ENCODE assay signal across 3 cellular contexts in the genomic region with DNA sequence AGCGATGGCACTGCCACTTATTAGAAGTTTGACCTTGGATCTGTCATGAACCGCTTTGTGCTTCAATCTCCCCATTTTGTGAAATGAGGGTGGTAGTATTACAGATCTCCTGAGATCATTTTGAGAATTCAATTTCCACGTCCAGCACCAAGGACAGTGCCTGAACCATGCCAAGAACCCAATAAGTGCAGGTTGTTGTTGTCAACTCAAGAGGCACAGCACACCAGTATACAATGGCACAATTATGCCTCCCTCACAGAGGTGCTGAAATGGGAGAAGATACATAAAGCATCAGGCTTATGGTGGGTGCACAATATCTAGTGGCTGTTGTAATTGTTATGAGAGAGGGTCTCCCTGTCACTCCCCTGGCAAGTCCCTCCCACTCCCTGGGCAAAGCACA.
A peak's percentile ranks its signal among the peaks of the same experiment; 100 is the strongest.
TF ChIP-seq lines count a peak whose summit lies in the region.

No MANE protein-coding gene starts in this region.

TF ChIP-seq in SK-N-SH, 30 proteins besides CTCF, POLR2A, EP300 and RAD21:
- TF ChIP-seq, protein P1, sequence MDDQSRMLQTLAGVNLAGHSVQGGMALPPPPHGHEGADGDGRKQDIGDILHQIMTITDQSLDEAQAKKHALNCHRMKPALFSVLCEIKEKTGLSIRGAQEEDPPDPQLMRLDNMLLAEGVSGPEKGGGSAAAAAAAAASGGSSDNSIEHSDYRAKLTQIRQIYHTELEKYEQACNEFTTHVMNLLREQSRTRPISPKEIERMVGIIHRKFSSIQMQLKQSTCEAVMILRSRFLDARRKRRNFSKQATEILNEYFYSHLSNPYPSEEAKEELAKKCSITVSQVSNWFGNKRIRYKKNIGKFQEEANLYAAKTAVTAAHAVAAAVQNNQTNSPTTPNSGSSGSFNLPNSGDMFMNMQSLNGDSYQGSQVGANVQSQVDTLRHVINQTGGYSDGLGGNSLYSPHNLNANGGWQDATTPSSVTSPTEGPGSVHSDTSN (IDR thresholded peaks at IDR 0.05), result no peak
- TF ChIP-seq, protein P2, sequence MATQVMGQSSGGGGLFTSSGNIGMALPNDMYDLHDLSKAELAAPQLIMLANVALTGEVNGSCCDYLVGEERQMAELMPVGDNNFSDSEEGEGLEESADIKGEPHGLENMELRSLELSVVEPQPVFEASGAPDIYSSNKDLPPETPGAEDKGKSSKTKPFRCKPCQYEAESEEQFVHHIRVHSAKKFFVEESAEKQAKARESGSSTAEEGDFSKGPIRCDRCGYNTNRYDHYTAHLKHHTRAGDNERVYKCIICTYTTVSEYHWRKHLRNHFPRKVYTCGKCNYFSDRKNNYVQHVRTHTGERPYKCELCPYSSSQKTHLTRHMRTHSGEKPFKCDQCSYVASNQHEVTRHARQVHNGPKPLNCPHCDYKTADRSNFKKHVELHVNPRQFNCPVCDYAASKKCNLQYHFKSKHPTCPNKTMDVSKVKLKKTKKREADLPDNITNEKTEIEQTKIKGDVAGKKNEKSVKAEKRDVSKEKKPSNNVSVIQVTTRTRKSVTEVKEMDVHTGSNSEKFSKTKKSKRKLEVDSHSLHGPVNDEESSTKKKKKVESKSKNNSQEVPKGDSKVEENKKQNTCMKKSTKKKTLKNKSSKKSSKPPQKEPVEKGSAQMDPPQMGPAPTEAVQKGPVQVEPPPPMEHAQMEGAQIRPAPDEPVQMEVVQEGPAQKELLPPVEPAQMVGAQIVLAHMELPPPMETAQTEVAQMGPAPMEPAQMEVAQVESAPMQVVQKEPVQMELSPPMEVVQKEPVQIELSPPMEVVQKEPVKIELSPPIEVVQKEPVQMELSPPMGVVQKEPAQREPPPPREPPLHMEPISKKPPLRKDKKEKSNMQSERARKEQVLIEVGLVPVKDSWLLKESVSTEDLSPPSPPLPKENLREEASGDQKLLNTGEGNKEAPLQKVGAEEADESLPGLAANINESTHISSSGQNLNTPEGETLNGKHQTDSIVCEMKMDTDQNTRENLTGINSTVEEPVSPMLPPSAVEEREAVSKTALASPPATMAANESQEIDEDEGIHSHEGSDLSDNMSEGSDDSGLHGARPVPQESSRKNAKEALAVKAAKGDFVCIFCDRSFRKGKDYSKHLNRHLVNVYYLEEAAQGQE (IDR thresholded peaks at IDR 0.05; ENCODE audit: low read depth, low read length), result peak; percentile 92
TF ChIP-seq in SK-N-SH: peak in this region for 1.

TF ChIP-seq in SK-N-SH treated with all-trans-retinoic acid at 6 μM for 48 hours, 23 proteins besides CTCF, POLR2A, EP300 and RAD21 (continues in another document):
- TF ChIP-seq, protein P3, sequence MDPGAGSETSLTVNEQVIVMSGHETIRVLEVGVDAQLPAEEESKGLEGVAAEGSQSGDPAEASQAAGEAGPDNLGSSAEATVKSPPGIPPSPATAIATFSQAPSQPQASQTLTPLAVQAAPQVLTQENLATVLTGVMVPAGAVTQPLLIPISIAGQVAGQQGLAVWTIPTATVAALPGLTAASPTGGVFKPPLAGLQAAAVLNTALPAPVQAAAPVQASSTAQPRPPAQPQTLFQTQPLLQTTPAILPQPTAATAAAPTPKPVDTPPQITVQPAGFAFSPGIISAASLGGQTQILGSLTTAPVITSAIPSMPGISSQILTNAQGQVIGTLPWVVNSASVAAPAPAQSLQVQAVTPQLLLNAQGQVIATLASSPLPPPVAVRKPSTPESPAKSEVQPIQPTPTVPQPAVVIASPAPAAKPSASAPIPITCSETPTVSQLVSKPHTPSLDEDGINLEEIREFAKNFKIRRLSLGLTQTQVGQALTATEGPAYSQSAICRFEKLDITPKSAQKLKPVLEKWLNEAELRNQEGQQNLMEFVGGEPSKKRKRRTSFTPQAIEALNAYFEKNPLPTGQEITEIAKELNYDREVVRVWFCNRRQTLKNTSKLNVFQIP (CRISPR knock-in tag; IDR thresholded peaks at IDR 0.05; ENCODE audit: borderline replicate concordance, low read depth), result no peak
- TF ChIP-seq PPARA (CRISPR knock-in tag; IDR thresholded peaks at IDR 0.05; ENCODE audit: borderline replicate concordance), result no peak
- no peak for TF ChIP-seq ZNF8 (CRISPR knock-in tag; IDR thresholded peaks at IDR 0.05)
- no peak for TF ChIP-seq OSR1 (CRISPR knock-in tag; IDR thresholded peaks at IDR 0.05)
- no peak for TF ChIP-seq CSDC2 (CRISPR knock-in tag; IDR thresholded peaks at IDR 0.05)
- TF ChIP-seq ESRRG (CRISPR knock-in tag; IDR thresholded peaks at IDR 0.05), result no peak
- no peak for TF ChIP-seq ZNF565 (CRISPR knock-in tag; conservative IDR thresholded peaks at IDR 0.05; ENCODE audit: low read depth)
- no peak for TF ChIP-seq TCF4 (CRISPR knock-in tag; IDR thresholded peaks at IDR 0.05; ENCODE audit: borderline replicate concordance)
- TF ChIP-seq, protein P4, sequence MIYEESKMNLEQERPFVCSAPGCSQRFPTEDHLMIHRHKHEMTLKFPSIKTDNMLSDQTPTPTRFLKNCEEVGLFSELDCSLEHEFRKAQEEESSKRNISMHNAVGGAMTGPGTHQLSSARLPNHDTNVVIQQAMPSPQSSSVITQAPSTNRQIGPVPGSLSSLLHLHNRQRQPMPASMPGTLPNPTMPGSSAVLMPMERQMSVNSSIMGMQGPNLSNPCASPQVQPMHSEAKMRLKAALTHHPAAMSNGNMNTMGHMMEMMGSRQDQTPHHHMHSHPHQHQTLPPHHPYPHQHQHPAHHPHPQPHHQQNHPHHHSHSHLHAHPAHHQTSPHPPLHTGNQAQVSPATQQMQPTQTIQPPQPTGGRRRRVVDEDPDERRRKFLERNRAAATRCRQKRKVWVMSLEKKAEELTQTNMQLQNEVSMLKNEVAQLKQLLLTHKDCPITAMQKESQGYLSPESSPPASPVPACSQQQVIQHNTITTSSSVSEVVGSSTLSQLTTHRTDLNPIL (CRISPR knock-in tag; IDR thresholded peaks at IDR 0.05; ENCODE audit: low read depth), result no peak
- TF ChIP-seq, protein P5, sequence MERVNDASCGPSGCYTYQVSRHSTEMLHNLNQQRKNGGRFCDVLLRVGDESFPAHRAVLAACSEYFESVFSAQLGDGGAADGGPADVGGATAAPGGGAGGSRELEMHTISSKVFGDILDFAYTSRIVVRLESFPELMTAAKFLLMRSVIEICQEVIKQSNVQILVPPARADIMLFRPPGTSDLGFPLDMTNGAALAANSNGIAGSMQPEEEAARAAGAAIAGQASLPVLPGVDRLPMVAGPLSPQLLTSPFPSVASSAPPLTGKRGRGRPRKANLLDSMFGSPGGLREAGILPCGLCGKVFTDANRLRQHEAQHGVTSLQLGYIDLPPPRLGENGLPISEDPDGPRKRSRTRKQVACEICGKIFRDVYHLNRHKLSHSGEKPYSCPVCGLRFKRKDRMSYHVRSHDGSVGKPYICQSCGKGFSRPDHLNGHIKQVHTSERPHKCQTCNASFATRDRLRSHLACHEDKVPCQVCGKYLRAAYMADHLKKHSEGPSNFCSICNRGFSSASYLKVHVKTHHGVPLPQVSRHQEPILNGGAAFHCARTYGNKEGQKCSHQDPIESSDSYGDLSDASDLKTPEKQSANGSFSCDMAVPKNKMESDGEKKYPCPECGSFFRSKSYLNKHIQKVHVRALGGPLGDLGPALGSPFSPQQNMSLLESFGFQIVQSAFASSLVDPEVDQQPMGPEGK (CRISPR knock-in tag; IDR thresholded peaks at IDR 0.05; ENCODE audit: borderline replicate concordance), result no peak
- TF ChIP-seq RARB (CRISPR knock-in tag; IDR thresholded peaks at IDR 0.05), result no peak
- no peak for TF ChIP-seq SNAI2 (CRISPR knock-in tag; IDR thresholded peaks at IDR 0.05)
- TF ChIP-seq ARNTL (CRISPR knock-in tag; IDR thresholded peaks at IDR 0.05; ENCODE audit: borderline replicate concordance, low read depth), result no peak
- TF ChIP-seq, protein P6, sequence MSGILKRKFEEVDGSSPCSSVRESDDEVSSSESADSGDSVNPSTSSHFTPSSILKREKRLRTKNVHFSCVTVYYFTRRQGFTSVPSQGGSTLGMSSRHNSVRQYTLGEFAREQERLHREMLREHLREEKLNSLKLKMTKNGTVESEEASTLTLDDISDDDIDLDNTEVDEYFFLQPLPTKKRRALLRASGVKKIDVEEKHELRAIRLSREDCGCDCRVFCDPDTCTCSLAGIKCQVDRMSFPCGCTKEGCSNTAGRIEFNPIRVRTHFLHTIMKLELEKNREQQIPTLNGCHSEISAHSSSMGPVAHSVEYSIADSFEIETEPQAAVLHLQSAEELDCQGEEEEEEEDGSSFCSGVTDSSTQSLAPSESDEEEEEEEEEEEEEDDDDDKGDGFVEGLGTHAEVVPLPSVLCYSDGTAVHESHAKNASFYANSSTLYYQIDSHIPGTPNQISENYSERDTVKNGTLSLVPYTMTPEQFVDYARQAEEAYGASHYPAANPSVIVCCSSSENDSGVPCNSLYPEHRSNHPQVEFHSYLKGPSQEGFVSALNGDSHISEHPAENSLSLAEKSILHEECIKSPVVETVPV (CRISPR knock-in tag; IDR thresholded peaks at IDR 0.05), result no peak
- no peak for TF ChIP-seq TOX (CRISPR knock-in tag; IDR thresholded peaks at IDR 0.05; ENCODE audit: borderline replicate concordance)

TF ChIP-seq in GM12878, 131 proteins besides CTCF, POLR2A, EP300 and RAD21:
- TF ChIP-seq, protein P2 (IDR thresholded peaks at IDR 0.05; ENCODE audit: low read depth, low read length), result peak; percentile 74; the same call in 1 of the 2 replicates
- no peak for TF ChIP-seq ZBED1 (IDR thresholded peaks at IDR 0.05; ENCODE audit: borderline replicate concordance)
TF ChIP-seq in GM12878: peak in this region for 1.
